ENCODE assay signal across 1 cellular context in the genomic region with DNA sequence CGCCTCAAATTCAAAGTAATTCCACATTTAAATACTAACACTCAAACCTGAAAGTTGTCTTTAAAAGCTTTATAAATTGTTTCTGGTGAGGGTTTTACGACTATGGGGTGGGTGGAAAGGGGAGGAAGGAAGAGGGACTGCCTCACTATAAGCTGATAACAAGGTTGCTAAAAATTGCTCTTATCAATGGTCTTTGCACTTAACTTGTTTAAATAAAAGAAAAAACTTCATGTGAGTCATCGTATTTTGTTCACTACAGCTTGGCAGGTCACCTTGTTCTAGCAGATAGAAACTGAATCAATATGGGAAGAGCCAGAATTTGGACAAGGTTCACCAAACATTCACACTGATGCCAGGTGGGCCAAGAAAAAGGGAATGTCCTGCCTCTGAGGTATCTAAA.
TF ChIP-seq lines count a peak whose summit lies in the region.

No MANE protein-coding gene starts in this region.

TF ChIP-seq in GM23338, 12 proteins besides CTCF, POLR2A, EP300 and RAD21 (continued from another document):
- TF ChIP-seq, protein P1, sequence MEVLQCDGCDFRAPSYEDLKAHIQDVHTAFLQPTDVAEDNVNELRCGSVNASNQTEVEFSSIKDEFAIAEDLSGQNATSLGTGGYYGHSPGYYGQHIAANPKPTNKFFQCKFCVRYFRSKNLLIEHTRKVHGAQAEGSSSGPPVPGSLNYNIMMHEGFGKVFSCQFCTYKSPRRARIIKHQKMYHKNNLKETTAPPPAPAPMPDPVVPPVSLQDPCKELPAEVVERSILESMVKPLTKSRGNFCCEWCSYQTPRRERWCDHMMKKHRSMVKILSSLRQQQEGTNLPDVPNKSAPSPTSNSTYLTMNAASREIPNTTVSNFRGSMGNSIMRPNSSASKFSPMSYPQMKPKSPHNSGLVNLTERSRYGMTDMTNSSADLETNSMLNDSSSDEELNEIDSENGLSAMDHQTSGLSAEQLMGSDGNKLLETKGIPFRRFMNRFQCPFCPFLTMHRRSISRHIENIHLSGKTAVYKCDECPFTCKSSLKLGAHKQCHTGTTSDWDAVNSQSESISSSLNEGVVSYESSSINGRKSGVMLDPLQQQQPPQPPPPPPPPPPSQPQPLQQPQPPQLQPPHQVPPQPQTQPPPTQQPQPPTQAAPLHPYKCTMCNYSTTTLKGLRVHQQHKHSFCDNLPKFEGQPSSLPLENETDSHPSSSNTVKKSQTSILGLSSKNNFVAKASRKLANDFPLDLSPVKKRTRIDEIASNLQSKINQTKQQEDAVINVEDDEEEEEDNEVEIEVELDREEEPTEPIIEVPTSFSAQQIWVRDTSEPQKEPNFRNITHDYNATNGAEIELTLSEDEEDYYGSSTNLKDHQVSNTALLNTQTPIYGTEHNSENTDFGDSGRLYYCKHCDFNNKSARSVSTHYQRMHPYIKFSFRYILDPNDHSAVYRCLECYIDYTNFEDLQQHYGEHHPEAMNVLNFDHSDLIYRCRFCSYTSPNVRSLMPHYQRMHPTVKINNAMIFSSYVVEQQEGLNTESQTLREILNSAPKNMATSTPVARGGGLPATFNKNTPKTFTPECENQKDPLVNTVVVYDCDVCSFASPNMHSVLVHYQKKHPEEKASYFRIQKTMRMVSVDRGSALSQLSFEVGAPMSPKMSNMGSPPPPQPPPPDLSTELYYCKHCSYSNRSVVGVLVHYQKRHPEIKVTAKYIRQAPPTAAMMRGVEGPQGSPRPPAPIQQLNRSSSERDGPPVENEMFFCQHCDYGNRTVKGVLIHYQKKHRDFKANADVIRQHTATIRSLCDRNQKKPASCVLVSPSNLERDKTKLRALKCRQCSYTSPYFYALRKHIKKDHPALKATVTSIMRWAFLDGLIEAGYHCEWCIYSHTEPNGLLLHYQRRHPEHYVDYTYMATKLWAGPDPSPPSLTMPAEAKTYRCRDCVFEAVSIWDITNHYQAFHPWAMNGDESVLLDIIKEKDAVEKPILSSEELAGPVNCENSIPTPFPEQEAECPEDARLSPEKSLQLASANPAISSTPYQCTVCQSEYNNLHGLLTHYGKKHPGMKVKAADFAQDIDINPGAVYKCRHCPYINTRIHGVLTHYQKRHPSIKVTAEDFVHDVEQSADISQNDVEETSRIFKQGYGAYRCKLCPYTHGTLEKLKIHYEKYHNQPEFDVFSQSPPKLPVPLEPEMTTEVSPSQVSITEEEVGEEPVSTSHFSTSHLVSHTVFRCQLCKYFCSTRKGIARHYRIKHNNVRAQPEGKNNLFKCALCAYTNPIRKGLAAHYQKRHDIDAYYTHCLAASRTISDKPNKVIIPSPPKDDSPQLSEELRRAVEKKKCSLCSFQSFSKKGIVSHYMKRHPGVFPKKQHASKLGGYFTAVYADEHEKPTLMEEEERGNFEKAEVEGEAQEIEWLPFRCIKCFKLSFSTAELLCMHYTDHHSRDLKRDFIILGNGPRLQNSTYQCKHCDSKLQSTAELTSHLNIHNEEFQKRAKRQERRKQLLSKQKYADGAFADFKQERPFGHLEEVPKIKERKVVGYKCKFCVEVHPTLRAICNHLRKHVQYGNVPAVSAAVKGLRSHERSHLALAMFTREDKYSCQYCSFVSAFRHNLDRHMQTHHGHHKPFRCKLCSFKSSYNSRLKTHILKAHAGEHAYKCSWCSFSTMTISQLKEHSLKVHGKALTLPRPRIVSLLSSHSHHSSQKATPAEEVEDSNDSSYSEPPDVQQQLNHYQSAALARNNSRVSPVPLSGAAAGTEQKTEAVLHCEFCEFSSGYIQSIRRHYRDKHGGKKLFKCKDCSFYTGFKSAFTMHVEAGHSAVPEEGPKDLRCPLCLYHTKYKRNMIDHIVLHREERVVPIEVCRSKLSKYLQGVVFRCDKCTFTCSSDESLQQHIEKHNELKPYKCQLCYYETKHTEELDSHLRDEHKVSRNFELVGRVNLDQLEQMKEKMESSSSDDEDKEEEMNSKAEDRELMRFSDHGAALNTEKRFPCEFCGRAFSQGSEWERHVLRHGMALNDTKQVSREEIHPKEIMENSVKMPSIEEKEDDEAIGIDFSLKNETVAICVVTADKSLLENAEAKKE (CRISPR knock-in tag; IDR thresholded peaks at IDR 0.05), result no peak
- no peak for TF ChIP-seq ZNF114 (CRISPR knock-in tag; IDR thresholded peaks at IDR 0.05)
- TF ChIP-seq POLR2AphosphoS5 (IDR thresholded peaks at IDR 0.05; ENCODE audit: low read depth), result no peak
- TF ChIP-seq JUNB (IDR thresholded peaks at IDR 0.05; ENCODE audit: unreplicated experiment), result no peak
- no peak for TF ChIP-seq CREB1 (CRISPR knock-in tag; IDR thresholded peaks at IDR 0.05; ENCODE audit: low read depth)
- TF ChIP-seq, protein P2, sequence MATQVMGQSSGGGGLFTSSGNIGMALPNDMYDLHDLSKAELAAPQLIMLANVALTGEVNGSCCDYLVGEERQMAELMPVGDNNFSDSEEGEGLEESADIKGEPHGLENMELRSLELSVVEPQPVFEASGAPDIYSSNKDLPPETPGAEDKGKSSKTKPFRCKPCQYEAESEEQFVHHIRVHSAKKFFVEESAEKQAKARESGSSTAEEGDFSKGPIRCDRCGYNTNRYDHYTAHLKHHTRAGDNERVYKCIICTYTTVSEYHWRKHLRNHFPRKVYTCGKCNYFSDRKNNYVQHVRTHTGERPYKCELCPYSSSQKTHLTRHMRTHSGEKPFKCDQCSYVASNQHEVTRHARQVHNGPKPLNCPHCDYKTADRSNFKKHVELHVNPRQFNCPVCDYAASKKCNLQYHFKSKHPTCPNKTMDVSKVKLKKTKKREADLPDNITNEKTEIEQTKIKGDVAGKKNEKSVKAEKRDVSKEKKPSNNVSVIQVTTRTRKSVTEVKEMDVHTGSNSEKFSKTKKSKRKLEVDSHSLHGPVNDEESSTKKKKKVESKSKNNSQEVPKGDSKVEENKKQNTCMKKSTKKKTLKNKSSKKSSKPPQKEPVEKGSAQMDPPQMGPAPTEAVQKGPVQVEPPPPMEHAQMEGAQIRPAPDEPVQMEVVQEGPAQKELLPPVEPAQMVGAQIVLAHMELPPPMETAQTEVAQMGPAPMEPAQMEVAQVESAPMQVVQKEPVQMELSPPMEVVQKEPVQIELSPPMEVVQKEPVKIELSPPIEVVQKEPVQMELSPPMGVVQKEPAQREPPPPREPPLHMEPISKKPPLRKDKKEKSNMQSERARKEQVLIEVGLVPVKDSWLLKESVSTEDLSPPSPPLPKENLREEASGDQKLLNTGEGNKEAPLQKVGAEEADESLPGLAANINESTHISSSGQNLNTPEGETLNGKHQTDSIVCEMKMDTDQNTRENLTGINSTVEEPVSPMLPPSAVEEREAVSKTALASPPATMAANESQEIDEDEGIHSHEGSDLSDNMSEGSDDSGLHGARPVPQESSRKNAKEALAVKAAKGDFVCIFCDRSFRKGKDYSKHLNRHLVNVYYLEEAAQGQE (IDR thresholded peaks at IDR 0.05; ENCODE audit: unreplicated experiment), result no peak
- no peak for TF ChIP-seq EZH2phosphoT487 (IDR thresholded peaks at IDR 0.05; ENCODE audit: unreplicated experiment)
- no peak for TF ChIP-seq ZNF331 (CRISPR knock-in tag; IDR thresholded peaks at IDR 0.05; ENCODE audit: low read depth)
- TF ChIP-seq STAT1 (IDR thresholded peaks at IDR 0.05; ENCODE audit: unreplicated experiment), result no peak
